ENCODE assay signal across 1 cellular context in the genomic region with DNA sequence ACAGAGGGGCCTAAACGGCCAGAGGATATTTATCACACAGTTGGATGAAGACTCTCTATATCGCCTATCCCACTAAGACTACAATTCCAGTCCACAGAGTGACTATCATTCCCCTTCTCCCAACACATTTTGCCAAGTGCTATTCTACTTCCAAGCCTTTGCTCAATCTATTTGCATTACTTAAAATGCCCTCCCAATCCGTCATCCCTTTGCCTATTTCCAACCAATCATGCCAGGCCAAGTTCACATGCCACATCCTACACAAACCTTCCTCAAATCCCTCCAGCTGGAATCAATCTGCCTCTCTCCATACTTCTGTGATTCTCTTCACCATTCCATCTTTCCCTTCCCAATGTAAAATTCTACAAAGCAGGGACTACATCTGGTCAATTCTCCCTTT.
TF ChIP-seq lines count a peak whose summit lies in the region.

No MANE protein-coding gene starts in this region.

TF ChIP-seq in liver, 16 proteins besides CTCF, POLR2A, EP300 and RAD21 (continued from another document):
- TF ChIP-seq, protein P1, sequence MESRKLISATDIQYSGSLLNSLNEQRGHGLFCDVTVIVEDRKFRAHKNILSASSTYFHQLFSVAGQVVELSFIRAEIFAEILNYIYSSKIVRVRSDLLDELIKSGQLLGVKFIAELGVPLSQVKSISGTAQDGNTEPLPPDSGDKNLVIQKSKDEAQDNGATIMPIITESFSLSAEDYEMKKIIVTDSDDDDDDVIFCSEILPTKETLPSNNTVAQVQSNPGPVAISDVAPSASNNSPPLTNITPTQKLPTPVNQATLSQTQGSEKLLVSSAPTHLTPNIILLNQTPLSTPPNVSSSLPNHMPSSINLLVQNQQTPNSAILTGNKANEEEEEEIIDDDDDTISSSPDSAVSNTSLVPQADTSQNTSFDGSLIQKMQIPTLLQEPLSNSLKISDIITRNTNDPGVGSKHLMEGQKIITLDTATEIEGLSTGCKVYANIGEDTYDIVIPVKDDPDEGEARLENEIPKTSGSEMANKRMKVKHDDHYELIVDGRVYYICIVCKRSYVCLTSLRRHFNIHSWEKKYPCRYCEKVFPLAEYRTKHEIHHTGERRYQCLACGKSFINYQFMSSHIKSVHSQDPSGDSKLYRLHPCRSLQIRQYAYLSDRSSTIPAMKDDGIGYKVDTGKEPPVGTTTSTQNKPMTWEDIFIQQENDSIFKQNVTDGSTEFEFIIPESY (IDR thresholded peaks at IDR 0.05), result no peak
- no peak for TF ChIP-seq TAF1 (conservative IDR thresholded peaks at IDR 0.05)
- TF ChIP-seq, protein P2, sequence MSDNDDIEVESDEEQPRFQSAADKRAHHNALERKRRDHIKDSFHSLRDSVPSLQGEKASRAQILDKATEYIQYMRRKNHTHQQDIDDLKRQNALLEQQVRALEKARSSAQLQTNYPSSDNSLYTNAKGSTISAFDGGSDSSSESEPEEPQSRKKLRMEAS (IDR thresholded peaks at IDR 0.05), result no peak
- peak; percentile 88 for TF ChIP-seq YY1 (IDR thresholded peaks at IDR 0.05)
